Comparison of ENCODE assay signal across 1 cellular context in genomic region chr6:7159790-7160525, GRCh38.
TF ChIP-seq lines count a peak whose summit lies in the region.

No MANE protein-coding gene starts in this region.

TF ChIP-seq in liver, 16 proteins besides CTCF, POLR2A, EP300 and RAD21 (continued from another document):
- no peak for TF ChIP-seq NR2F2 (IDR thresholded peaks at IDR 0.05)
- no peak for TF ChIP-seq RXRA (IDR thresholded peaks at IDR 0.05)
- no peak for TF ChIP-seq TAF1 (conservative IDR thresholded peaks at IDR 0.05)
- TF ChIP-seq FOXA2 (IDR thresholded peaks at IDR 0.05): no peak
- no peak for TF ChIP-seq JUND (IDR thresholded peaks at IDR 0.05)
- TF ChIP-seq ATF3 (IDR thresholded peaks at IDR 0.05): no peak
